22 cellular contexts compared by ENCODE assay signal in genomic region chr2:42198466-42198865, GRCh38. TPM values are rescaled to one million over a fixed set of nuclear protein-coding genes. Genes with fewer than 3 reads are reported as not detected.
DNase-seq lines count a peak whose midpoint lies in the region; ATAC-seq and TF ChIP-seq lines count a peak whose summit lies in the region.
"Had no signal": no experiment of that assay in that cellular context is flagged by ENCODE, and none has a peak within 500 bp of the region (broad histone marks: within the 10 kb centered on the region; RNA-seq: fewer than 3 reads in every experiment).

No MANE protein-coding gene starts in this region.

- no peak overlapping the region for H3K27ac ChIP-seq in caudate nucleus (ENCODE audit: low read depth, low read length)
- H3K27ac ChIP-seq: brain microvascular endothelial cell, SK-N-MC, skin epidermis, upper lobe of left lung had no signal

- H3K9me3 Mint-ChIP-seq in stimulated activated naive CD8-positive, alpha-beta T cell treated with anti-CD3 and anti-CD28 coated beads, Interleukin-15, Interleukin-2, amounts not matched to agents 100 ng/mL and 50 ng/mL, for 24 hours, result peaks cover 5% of the 10 kb centered on the region
- no peaks in the 10 kb centered on the region for H3K9me3 Mint-ChIP-seq in stimulated activated naive CD8-positive, alpha-beta T cell treated with anti-CD3 and anti-CD28 coated beads, Interleukin-15, amount 100 ng/mL, for 72 hours
- H3K9me3 Mint-ChIP-seq in activated CD8-positive, alpha-beta T cell treated with anti-CD3 and anti-CD28 coated beads, Interleukin-2, amount 10 ng/mL, durations not matched to agents 7 days and 5 days (ENCODE audit: insufficient read depth), result no peaks in the 10 kb centered on the region
- no peaks in the 10 kb centered on the region for H3K9me3 Mint-ChIP-seq in memory B cell
- H3K9me3 Mint-ChIP-seq: HFFc6; natural killer cell; T-helper 2 cell treated with Interferon-gamma antibody and Interleukin-4, amounts not matched to agents 5 μg/mL and 100 μg/mL, for 36 hours had no signal

- no peak for TF ChIP-seq CTCF in BE2C (IDR thresholded peaks at IDR 0.05; ENCODE audit: low read depth, low read length)

- H3K27me3 ChIP-seq in BE2C, result no peaks in the 10 kb centered on the region
- H3K27me3 ChIP-seq: brain microvascular endothelial cell, upper lobe of left lung had no signal

- no peaks in the 10 kb centered on the region for H3K9me3 ChIP-seq in BE2C
- H3K9me3 ChIP-seq: upper lobe of left lung had no signal

- no peaks in the 10 kb centered on the region; the same call in 1 of the 2 replicates for H3K36me3 ChIP-seq in BE2C
- H3K36me3 ChIP-seq: brain microvascular endothelial cell, upper lobe of left lung had no signal

- H3K4me1 ChIP-seq in BE2C, result peaks cover 43% of the 10 kb centered on the region

- H3K4me1 Mint-ChIP-seq in stimulated activated naive CD8-positive, alpha-beta T cell treated with anti-CD3 and anti-CD28 coated beads, Interleukin-15, Interleukin-2, amounts not matched to agents 100 ng/mL and 50 ng/mL, for 24 hours (ENCODE audit: low read depth), result peaks cover 70% of the 10 kb centered on the region
- H3K4me1 Mint-ChIP-seq in stimulated activated naive CD8-positive, alpha-beta T cell treated with anti-CD3 and anti-CD28 coated beads, Interleukin-15, amount 100 ng/mL, for 72 hours, result peaks cover 50% of the 10 kb centered on the region
- H3K4me1 Mint-ChIP-seq in activated CD8-positive, alpha-beta T cell treated with anti-CD3 and anti-CD28 coated beads, Interleukin-2, amount 10 ng/mL, durations not matched to agents 7 days and 5 days (ENCODE audit: low read depth), result peaks cover 40% of the 10 kb centered on the region
- peaks cover 41% of the 10 kb centered on the region for H3K4me1 Mint-ChIP-seq in memory B cell

- ATAC-seq in stimulated activated naive CD8-positive, alpha-beta T cell treated with anti-CD3 and anti-CD28 coated beads, Interleukin-15, amount 100 ng/mL, for 72 hours, result no peak
- no peak for ATAC-seq in activated CD8-positive, alpha-beta T cell treated with anti-CD3 and anti-CD28 coated beads, Interleukin-2, amount 10 ng/mL, durations not matched to agents 7 days and 5 days
- ATAC-seq in memory B cell (ENCODE audit: low read depth), result no peak
- ATAC-seq: left ventricle myocardium superior, natural killer cell had no signal

- H3K27ac Mint-ChIP-seq in stimulated activated naive CD8-positive, alpha-beta T cell treated with anti-CD3 and anti-CD28 coated beads, Interleukin-15, Interleukin-2, amounts not matched to agents 100 ng/mL and 50 ng/mL, for 24 hours, result peak overlapping the region; percentile 72
- no peak overlapping the region for H3K27ac Mint-ChIP-seq in stimulated activated naive CD8-positive, alpha-beta T cell treated with anti-CD3 and anti-CD28 coated beads, Interleukin-15, amount 100 ng/mL, for 72 hours
- H3K27ac Mint-ChIP-seq in activated CD8-positive, alpha-beta T cell treated with anti-CD3 and anti-CD28 coated beads, Interleukin-2, amount 10 ng/mL, durations not matched to agents 7 days and 5 days, result peak overlapping the region; percentile 28
- H3K27ac Mint-ChIP-seq in memory B cell, result peak overlapping the region; percentile 62
- H3K27ac Mint-ChIP-seq: HFFc6; natural killer cell; T-helper 2 cell treated with Interferon-gamma antibody and Interleukin-4, amounts not matched to agents 5 μg/mL and 100 μg/mL, for 36 hours had no signal

- H3K36me3 Mint-ChIP-seq in stimulated activated naive CD8-positive, alpha-beta T cell treated with anti-CD3 and anti-CD28 coated beads, Interleukin-15, Interleukin-2, amounts not matched to agents 100 ng/mL and 50 ng/mL, for 24 hours (ENCODE audit: low read depth), result peaks cover 17% of the 10 kb centered on the region
- peaks cover 24% of the 10 kb centered on the region for H3K36me3 Mint-ChIP-seq in activated CD8-positive, alpha-beta T cell treated with anti-CD3 and anti-CD28 coated beads, Interleukin-2, amount 10 ng/mL, durations not matched to agents 7 days and 5 days (ENCODE audit: low read depth)
- H3K36me3 Mint-ChIP-seq in memory B cell, result peaks cover 20% of the 10 kb centered on the region
- H3K36me3 Mint-ChIP-seq: natural killer cell had no signal

- no peak overlapping the region for H3K4me3 ChIP-seq in BE2C (ENCODE audit: low read depth, low read length)
- H3K4me3 ChIP-seq: SK-N-MC, skin epidermis, upper lobe of left lung had no signal

- no peak overlapping the region for H3K4me3 Mint-ChIP-seq in stimulated activated naive CD8-positive, alpha-beta T cell treated with anti-CD3 and anti-CD28 coated beads, Interleukin-15, Interleukin-2, amounts not matched to agents 100 ng/mL and 50 ng/mL, for 24 hours
- H3K4me3 Mint-ChIP-seq in stimulated activated naive CD8-positive, alpha-beta T cell treated with anti-CD3 and anti-CD28 coated beads, Interleukin-15, amount 100 ng/mL, for 72 hours, result peak overlapping the region in 1 of 2 donors; percentile 19
- no peak overlapping the region for H3K4me3 Mint-ChIP-seq in activated CD8-positive, alpha-beta T cell treated with anti-CD3 and anti-CD28 coated beads, Interleukin-2, amount 10 ng/mL, durations not matched to agents 7 days and 5 days
- H3K4me3 Mint-ChIP-seq in memory B cell, result peak overlapping the region; percentile 4
- H3K4me3 Mint-ChIP-seq: HFFc6; natural killer cell; T-helper 2 cell treated with Interferon-gamma antibody and Interleukin-4, amounts not matched to agents 5 μg/mL and 100 μg/mL, for 36 hours had no signal

- POLR2A ChIA-PET in activated CD8-positive, alpha-beta T cell treated with anti-CD3 and anti-CD28 coated beads, Interleukin-2, amount 10 ng/mL, durations not matched to agents 7 days and 5 days (lab: Charles Lee), result no interaction called here

- H3K27me3 Mint-ChIP-seq in stimulated activated naive CD8-positive, alpha-beta T cell treated with anti-CD3 and anti-CD28 coated beads, Interleukin-15, Interleukin-2, amounts not matched to agents 100 ng/mL and 50 ng/mL, for 24 hours, result no peaks in the 10 kb centered on the region
- no peaks in the 10 kb centered on the region for H3K27me3 Mint-ChIP-seq in stimulated activated naive CD8-positive, alpha-beta T cell treated with anti-CD3 and anti-CD28 coated beads, Interleukin-15, amount 100 ng/mL, for 72 hours
- no peaks in the 10 kb centered on the region for H3K27me3 Mint-ChIP-seq in activated CD8-positive, alpha-beta T cell treated with anti-CD3 and anti-CD28 coated beads, Interleukin-2, amount 10 ng/mL, durations not matched to agents 7 days and 5 days (ENCODE audit: low read depth)
- H3K27me3 Mint-ChIP-seq in memory B cell, result no peaks in the 10 kb centered on the region

- CTCF ChIA-PET in activated CD8-positive, alpha-beta T cell treated with anti-CD3 and anti-CD28 coated beads, Interleukin-2, amount 10 ng/mL, durations not matched to agents 7 days and 5 days (lab: Charles Lee), result interaction anchor here (1.2 to 2.4 kb wide), 4 partner anchors 17 to 130 kb away, joined by 3 to 9 read pairs (median 7); no protein-coding TSS in a partner anchor

- DNase-seq in stimulated activated naive CD8-positive, alpha-beta T cell treated with anti-CD3 and anti-CD28 coated beads, Interleukin-15, amount 100 ng/mL, for 72 hours, result no peak
- DNase-seq in activated CD8-positive, alpha-beta T cell treated with anti-CD3 and anti-CD28 coated beads, Interleukin-2, amount 10 ng/mL, durations not matched to agents 7 days and 5 days, result no peak
- no peak for DNase-seq in memory B cell (ENCODE audit: low spot score in 2 of 2)
- DNase-seq in BE2C, result no peak
- DNase-seq in caudate nucleus (lab: John Stamatoyannopoulos, UW), result no peak
- DNase-seq in HuH-7 (ENCODE audit: low spot score), result no peak
- DNase-seq: activated CD4-positive, alpha-beta T cell treated with anti-CD3 and anti-CD28 coated beads for 4 hours; brain microvascular endothelial cell; C1 segment of cervical spinal cord; effector CD4-positive, alpha-beta T cell; GOT3; head of caudate nucleus; HFFc6; left ventricle myocardium superior; natural killer cell; OCI-M1; stimulated activated CD4-positive, alpha-beta T cell treated with anti-CD3 and anti-CD28 coated beads, Interleukin-2, amount 100 ng/mL, for 24 hours; upper lobe of left lung had no signal

RNA-seq across cellular contexts. Expression of gene EML4, which starts 29.3 kb away (rescaled TPM):
- total RNA-seq in activated CD8-positive, alpha-beta T cell treated with anti-CD3 and anti-CD28 coated beads, Interleukin-2, amount 10 ng/mL, durations not matched to agents 7 days and 5 days, result 10 to 100 TPM; 88.0 to 89.7 TPM
- 128 TPM for polyA plus RNA-seq in BE2C (2012; ENCODE audit: insufficient read depth, insufficient read length, low read depth)

Comparison
In these comparisons a context has a peak if more than half of its experiments do, and no peak if none do; other contexts are left out.
1. H3K27ac Mint-ChIP-seq: peak in stimulated activated naive CD8-positive, alpha-beta T cell treated with anti-CD3 and anti-CD28 coated beads, Interleukin-15, Interleukin-2, amounts not matched to agents 100 ng/mL and 50 ng/mL, for 24 hours (single experiment), activated CD8-positive, alpha-beta T cell treated with anti-CD3 and anti-CD28 coated beads, Interleukin-2, amount 10 ng/mL, durations not matched to agents 7 days and 5 days (single experiment) and memory B cell (single experiment); none in stimulated activated naive CD8-positive, alpha-beta T cell treated with anti-CD3 and anti-CD28 coated beads, Interleukin-15, amount 100 ng/mL, for 72 hours (0 of 2).